In the genomic region with DNA sequence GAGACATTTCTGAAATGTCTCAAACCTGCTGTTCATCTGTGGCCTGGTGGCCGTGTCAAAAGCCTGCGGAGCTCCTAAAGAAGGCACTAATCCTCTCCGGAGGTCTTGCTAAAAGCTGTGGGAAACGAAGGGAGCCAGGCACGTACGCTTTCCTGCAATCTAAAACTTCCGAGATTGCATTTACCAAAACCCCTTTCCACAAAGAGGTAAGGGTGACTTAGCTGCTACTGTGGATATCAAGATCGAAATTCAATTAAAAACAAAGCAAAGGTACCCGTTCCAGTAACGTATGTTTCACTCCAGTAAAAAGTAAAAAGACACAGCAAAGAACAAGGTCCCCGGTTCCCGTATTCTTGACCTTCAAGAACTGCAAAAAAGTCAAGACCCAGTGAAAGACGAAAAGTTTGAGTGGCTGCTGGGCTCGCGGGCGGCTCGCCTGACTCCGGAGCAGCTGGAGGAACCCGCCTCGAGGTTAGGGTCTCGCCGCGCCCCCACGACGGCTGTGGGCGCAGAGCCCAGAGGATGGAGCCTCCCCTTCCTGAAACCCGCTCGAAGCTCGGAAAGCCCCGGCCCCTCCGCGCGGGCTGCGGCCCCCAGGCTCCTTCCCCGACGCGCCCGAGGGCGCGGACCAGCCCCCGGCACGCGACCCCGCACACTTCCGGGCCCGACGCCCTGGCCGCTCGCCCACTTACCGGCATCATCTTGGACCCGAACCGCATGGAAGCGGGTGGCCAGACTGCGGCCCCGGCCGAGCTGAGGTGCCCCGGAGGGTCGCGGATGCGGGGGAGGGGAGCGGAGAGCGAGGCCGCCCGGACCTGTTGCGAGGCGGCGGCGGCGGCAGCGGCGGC, we compare ENCODE assay signal across 8 cellular contexts.
DNase-seq lines count a peak whose midpoint lies in the region; ATAC-seq and TF ChIP-seq lines count a peak whose summit lies in the region.

No MANE protein-coding gene starts in this region.

- no peaks in the 10 kb centered on the region for H3K27me3 Mint-ChIP-seq in stimulated activated memory B cell treated with anti-CD40 and anti-IgM and Interleukin-4, amounts not matched to agents 10 μg/mL and 1 μg/mL and 100 μg/mL, for 72 hours

- no peaks in the 10 kb centered on the region for H3K9me3 ChIP-seq in muscle layer of duodenum (ENCODE audit: control insufficient read depth in 1 of 2, low read length in 2 of 2)

- H3K4me3 Mint-ChIP-seq in stimulated activated memory B cell treated with anti-CD40 and anti-IgM and Interleukin-4, amounts not matched to agents 10 μg/mL and 1 μg/mL and 100 μg/mL, for 72 hours, result peak overlapping the region; percentile 93

- no peaks in the 10 kb centered on the region for H3K27me3 ChIP-seq in muscle layer of duodenum (ENCODE audit: low read depth, low read length)

- no peak for TF ChIP-seq CTCF in epithelial cell of esophagus (IDR thresholded peaks at IDR 0.05; ENCODE audit: insufficient read depth, low read depth, low read length, missing control alignments)

- H3K36me3 Mint-ChIP-seq in stimulated activated memory B cell treated with anti-CD40 and anti-IgM and Interleukin-4, amounts not matched to agents 10 μg/mL and 1 μg/mL and 100 μg/mL, for 72 hours, result no peaks in the 10 kb centered on the region

- H3K9me3 Mint-ChIP-seq in stimulated activated memory B cell treated with anti-CD40 and anti-IgM and Interleukin-4, amounts not matched to agents 10 μg/mL and 1 μg/mL and 100 μg/mL, for 72 hours, result no peaks in the 10 kb centered on the region

- peaks cover 0 to 12% of the 10 kb centered on the region in 2 donors for H3K36me3 ChIP-seq in muscle layer of duodenum (ENCODE audit: control insufficient read depth in 1 of 2, insufficient read depth in 2 of 2, low read length in 2 of 2)

- peak overlapping the region; percentile 56 for H3K4me3 ChIP-seq in epithelial cell of esophagus (ENCODE audit: low read length)
- H3K4me3 ChIP-seq in muscle layer of duodenum (ENCODE audit: low read depth in 1 of 2, low read length in 2 of 2), result peak overlapping the region; percentile 72 to 97

- DNase-seq in NCI-H345 (lab: John Stamatoyannopoulos, UW) (peak; percentile 49), NCI-H345 treated with DMSO at 0.1 percent for 48 hours (lab: John Stamatoyannopoulos, UW; ENCODE audit: unreplicated experiment) (no peak), NCI-H524 treated with DMSO at 0.1 percent for 48 hours (lab: John Stamatoyannopoulos, UW) (peak; percentile 9), epithelial cell of esophagus (ENCODE audit: low read depth) (peak; percentile 51)
- DNase-seq in activated CD8-positive, alpha-beta memory T cell treated with anti-CD3 and anti-CD28 coated beads, Interleukin-2, amount 50 U/mL, for 48 hours, result peak; percentile 82

- peak overlapping the region; percentile 98 for H3K27ac Mint-ChIP-seq in stimulated activated memory B cell treated with anti-CD40 and anti-IgM and Interleukin-4, amounts not matched to agents 10 μg/mL and 1 μg/mL and 100 μg/mL, for 72 hours

- peak; percentile 21 for ATAC-seq in HG02973 (IDR thresholded peaks at IDR 0.05; ENCODE audit: unreplicated experiment)
- peak; percentile 61 for ATAC-seq in stimulated activated memory B cell treated with anti-CD40 and anti-IgM and Interleukin-4, amounts not matched to agents 10 μg/mL and 1 μg/mL and 100 μg/mL, for 72 hours

- peaks cover 54% of the 10 kb centered on the region for H3K4me1 Mint-ChIP-seq in stimulated activated memory B cell treated with anti-CD40 and anti-IgM and Interleukin-4, amounts not matched to agents 10 μg/mL and 1 μg/mL and 100 μg/mL, for 72 hours

- H3K4me1 ChIP-seq in muscle layer of duodenum (ENCODE audit: control insufficient read depth in 1 of 2, insufficient read depth in 2 of 2, low read length in 2 of 2), result peaks cover 5 to 27% of the 10 kb centered on the region in 2 donors

- peak overlapping the region; percentile 93 for H3K27ac ChIP-seq in muscle layer of duodenum (ENCODE audit: low read length)
